8 cellular contexts compared by ENCODE assay signal in genomic region chr10:89391882-89392756, GRCh38. TPM values are rescaled to one million over a fixed set of nuclear protein-coding genes. Genes with fewer than 3 reads are reported as not detected.
DNase-seq lines count a peak whose midpoint lies in the region; ATAC-seq and TF ChIP-seq lines count a peak whose summit lies in the region.

TSS of gene IFIT1 (plus strand) at chr10:89392623. CDS start at chr10:89392713, 90 bp downstream.

- CTCF ChIA-PET in activated CD4-positive, alpha-beta memory T cell treated with anti-CD3 and anti-CD28 coated beads for 36 hours (lab: Charles Lee), result interaction anchor here (0.6 to 1.5 kb wide), 9 partner anchors 11 to 175 kb away, joined by 3 to 5 read pairs (median 3); no protein-coding TSS in a partner anchor

- no peaks in the 10 kb centered on the region for H3K9me3 Mint-ChIP-seq in activated CD4-positive, alpha-beta memory T cell treated with anti-CD3 and anti-CD28 coated beads for 36 hours
- H3K9me3 Mint-ChIP-seq in mesothelial cell of epicardium, result peaks cover 8% of the 10 kb centered on the region

- POLR2A ChIA-PET in activated CD4-positive, alpha-beta memory T cell treated with anti-CD3 and anti-CD28 coated beads for 36 hours (lab: Charles Lee), result interaction anchor here (0.9 to 1.9 kb wide), 2 partner anchors 22 to 60 kb away, joined by 3 to 5 read pairs; partner anchors contain the start of gene IFIT5

- peak within 1 kb of the TSS; percentile 38 for H3K27ac Mint-ChIP-seq in activated CD4-positive, alpha-beta memory T cell treated with anti-CD3 and anti-CD28 coated beads for 36 hours
- peak within 1 kb of the TSS; percentile 98 for H3K27ac Mint-ChIP-seq in mesothelial cell of epicardium

- no peaks in the 10 kb centered on the region for H3K36me3 Mint-ChIP-seq in activated CD4-positive, alpha-beta memory T cell treated with anti-CD3 and anti-CD28 coated beads for 36 hours
- H3K36me3 Mint-ChIP-seq in mesothelial cell of epicardium, result peaks cover 14% of the 10 kb centered on the region

- peaks cover 27% of the 10 kb centered on the region for H3K4me1 Mint-ChIP-seq in activated CD4-positive, alpha-beta memory T cell treated with anti-CD3 and anti-CD28 coated beads for 36 hours (ENCODE audit: low read depth)
- H3K4me1 Mint-ChIP-seq in mesothelial cell of epicardium, result peaks cover 31% of the 10 kb centered on the region

- peak; percentile 83 for ATAC-seq in HG02610 (IDR thresholded peaks at IDR 0.05; ENCODE audit: unreplicated experiment)

- TF ChIP-seq CTCF in GM12875 (IDR thresholded peaks at IDR 0.05; ENCODE audit: borderline replicate concordance, insufficient read depth, low read depth, low read length) (no peak), mesothelial cell of epicardium (IDR thresholded peaks at IDR 0.05; ENCODE audit: unreplicated experiment) (no peak)

- intact Hi-C loops in activated CD4-positive, alpha-beta memory T cell treated with anti-CD3 and anti-CD28 coated beads for 36 hours (cut with micrococcal nuclease), result loop anchor here (1.0 kb wide), 3 partner anchors 22 to 141 kb away; partner anchors contain the start of genes IFIT5 and LIPA

- H3K4me3 ChIP-seq in GM12875 (ENCODE audit: low read depth, low read length), result peak within 1 kb of the TSS; percentile 37

- no peaks in the 10 kb centered on the region for H3K27me3 Mint-ChIP-seq in activated CD4-positive, alpha-beta memory T cell treated with anti-CD3 and anti-CD28 coated beads for 36 hours
- no peaks in the 10 kb centered on the region for H3K27me3 Mint-ChIP-seq in mesothelial cell of epicardium (ENCODE audit: low read depth)

- peak within 1 kb of the TSS; percentile 29 for H3K27ac ChIP-seq in epithelial cell of prostate

- H3K4me3 Mint-ChIP-seq in activated CD4-positive, alpha-beta memory T cell treated with anti-CD3 and anti-CD28 coated beads for 36 hours, result peak within 1 kb of the TSS; percentile 74
- peak within 1 kb of the TSS; percentile 74 for H3K4me3 Mint-ChIP-seq in mesothelial cell of epicardium

- peak; percentile 79 for DNase-seq in AG08396 (ENCODE audit: low spot score)
- DNase-seq in NCI-H1436 treated with DMSO at 0.1 percent for 48 hours (lab: John Stamatoyannopoulos, UW), result peak; percentile 51
- DNase-seq in activated CD4-positive, alpha-beta memory T cell treated with anti-CD3 and anti-CD28 coated beads for 36 hours, result peak; percentile 47
- peak; percentile 82 for DNase-seq in epithelial cell of prostate (ENCODE audit: low read depth, low spot score)
- DNase-seq in mesothelial cell of epicardium (ENCODE audit: low spot score in 2 of 2, unreplicated experiment in 2 of 2), result no peak
- DNase-seq in superior temporal gyrus (ENCODE audit: extremely low spot score), result peak; percentile 93

RNA-seq across cellular contexts. Expression of gene IFIT1, which starts in this region (rescaled TPM):
- 1 to 10 TPM; 5.2 to 5.5 TPM for total RNA-seq in activated CD4-positive, alpha-beta memory T cell treated with anti-CD3 and anti-CD28 coated beads for 36 hours
- total RNA-seq in mesothelial cell of epicardium, result 34.5 to 44.1 TPM (median 35.4 TPM) in 3 replicates

Comparison
In these comparisons a context has a peak if more than half of its experiments do, and no peak if none do; other contexts are left out.
1. DNase-seq: peak in AG08396 (single experiment), NCI-H1436 treated with DMSO at 0.1 percent for 48 hours (single experiment), activated CD4-positive, alpha-beta memory T cell treated with anti-CD3 and anti-CD28 coated beads for 36 hours (single experiment), epithelial cell of prostate (single experiment) and superior temporal gyrus (single experiment); none in mesothelial cell of epicardium (0 of 2).